8 cellular contexts compared by ENCODE assay signal in the genomic region with DNA sequence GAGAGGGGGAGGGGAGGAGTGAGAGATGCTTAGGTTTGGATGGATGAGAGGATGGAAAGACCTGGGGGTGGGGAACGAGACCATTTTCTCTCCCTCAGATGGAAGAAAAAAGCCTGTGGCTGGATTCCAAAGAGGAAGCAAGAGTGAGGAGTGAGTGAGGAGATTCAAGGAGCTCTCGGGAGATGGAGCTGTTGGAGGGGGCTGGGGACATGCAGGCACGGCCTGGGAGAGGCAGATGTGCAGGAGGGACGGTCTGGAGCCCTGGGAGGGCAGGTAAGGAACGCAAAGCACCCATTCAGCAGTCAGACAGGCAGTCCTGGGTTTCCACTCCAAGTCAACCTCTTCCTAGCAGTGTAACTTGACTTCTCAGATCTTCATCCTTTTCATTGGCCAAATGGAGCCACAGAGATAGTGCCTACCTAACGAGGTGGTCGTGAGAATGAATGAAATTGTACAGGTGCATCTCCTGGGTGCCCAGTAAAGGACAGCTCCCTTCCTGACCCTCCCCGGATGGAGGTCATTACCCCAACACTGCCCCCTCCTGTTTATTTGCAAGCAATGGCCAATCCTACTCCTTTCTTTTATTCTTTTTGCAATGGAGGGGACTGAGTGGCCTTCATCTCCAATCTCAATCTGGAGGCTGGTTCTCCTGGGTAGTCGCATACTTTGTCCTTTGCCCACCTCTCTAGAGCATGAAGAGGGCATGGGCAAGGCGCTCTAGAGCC. TPM values are rescaled to one million over a fixed set of nuclear protein-coding genes. Genes with fewer than 3 reads are reported as not detected.
DNase-seq lines count a peak whose midpoint lies in the region; ATAC-seq, FAIRE-seq and TF ChIP-seq lines count a peak whose summit lies in the region.

No MANE protein-coding gene starts in this region.

- no peaks in the 10 kb centered on the region; the same call in 1 of the 2 replicates for H3K27me3 ChIP-seq in iPS-20b (ENCODE audit: insufficient read depth, low read length)

- FAIRE-seq in A549 (lab: Jason Lieb, UNC) = no peak
- FAIRE-seq in RCC 7860 (lab: Jason Lieb, UNC) = no peak

- H3K9me3 ChIP-seq in A549 (no peaks in the 10 kb centered on the region), iPS-20b (ENCODE audit: insufficient read depth, low read depth, low read length) (no peaks in the 10 kb centered on the region)

- no peaks in the 10 kb centered on the region for H3K36me3 ChIP-seq in iPS-20b (ENCODE audit: insufficient read depth, low read depth, low read length)

- peak; percentile 27 to 35; a peak in 1 of 5 replicates for TF ChIP-seq RAD21 in A549 (conservative IDR thresholded peaks at IDR 0.05 in 1 of 2, IDR thresholded peaks at IDR 0.05 in 1 of 2)

- H3K9ac ChIP-seq in iPS-20b (ENCODE audit: low read depth, low read length) = peak overlapping the region; percentile 38; the same call in 1 of the 2 replicates

- H3K4me1 ChIP-seq in A549 (peaks cover 13% of the 10 kb centered on the region; the same call in 2 of the 3 replicates), iPS-20b (ENCODE audit: insufficient read depth, low read length) (peaks cover 31% of the 10 kb centered on the region; the same call in 1 of the 2 replicates)

- TF ChIP-seq EP300 in A549 (IDR thresholded peaks at IDR 0.05) = no peak

- TF ChIP-seq CTCF in A549 (IDR thresholded peaks at IDR 0.05) (peak; percentile 45), GM12872 (IDR thresholded peaks at IDR 0.05; ENCODE audit: insufficient read depth, low read depth, low read length) (peak; percentile 49)

- TF ChIP-seq POLR2A in A549 (IDR thresholded peaks at IDR 0.05; ENCODE audit: low read length) = no peak

- ATAC-seq in A549 = peak; percentile 67 to 84; a peak in 3 of 6 replicates
- ATAC-seq in GM21528 (IDR thresholded peaks at IDR 0.05; ENCODE audit: low FRiP score, unreplicated experiment) = no peak

- 18% methylated on average over 10 of the region's 10 CpGs for WGBS in A549 (ENCODE audit: missing lambda C conversion rate)

- H3K4me3 ChIP-seq in A549 (no peak overlapping the region), iPS-20b (ENCODE audit: low read length) (no peak overlapping the region)

- DNase-seq in A549 (ENCODE audit: low read depth in 1 of 2, low spot score in 1 of 2) (peak; percentile 38 to 69), RCC 7860 (ENCODE audit: low spot score) (peak; percentile 16), NCI-H446 (lab: John Stamatoyannopoulos, UW) (no peak)
- DNase-seq in effector CD8-positive, alpha-beta T cell (lab: John Stamatoyannopoulos, UW) = no peak
- no peak for DNase-seq in stimulated activated CD4-positive, alpha-beta T cell treated with anti-CD3 and anti-CD28 coated beads, Interleukin-2, amount 100 ng/mL, for 48 hours

- H3K27ac ChIP-seq in A549 (no peak overlapping the region), iPS-20b (ENCODE audit: low read length) (no peak overlapping the region)

- CTCF ChIA-PET in A549 (lab: Yijun Ruan, JAX) = interaction anchor here (0.7 to 6.2 kb wide), 18 partner anchors 9 to 759 kb away, joined by 3 to 40 read pairs (median 3); no protein-coding TSS in a partner anchor

- POLR2A ChIA-PET in A549 (lab: Yijun Ruan, JAX) = no interaction called here

- no peak overlapping the region for H3K4me2 ChIP-seq in A549

TF ChIP-seq in A549, 52 proteins besides CTCF, POLR2A, EP300 and RAD21:
- TF ChIP-seq EHMT2 (IDR thresholded peaks at IDR 0.05; ENCODE audit: low read depth) (no peak), SMC3 (IDR thresholded peaks at IDR 0.05) (peak; percentile 49), MAFK (IDR thresholded peaks at IDR 0.05; ENCODE audit: partially characterized antibody) (no peak), FOSB (CRISPR knock-in tag; IDR thresholded peaks at IDR 0.05) (no peak), ATOH8 (CRISPR knock-in tag; IDR thresholded peaks at IDR 0.05; ENCODE audit: low read depth) (no peak), JUNB (IDR thresholded peaks at IDR 0.05) (no peak)
- TF ChIP-seq, protein P1, sequence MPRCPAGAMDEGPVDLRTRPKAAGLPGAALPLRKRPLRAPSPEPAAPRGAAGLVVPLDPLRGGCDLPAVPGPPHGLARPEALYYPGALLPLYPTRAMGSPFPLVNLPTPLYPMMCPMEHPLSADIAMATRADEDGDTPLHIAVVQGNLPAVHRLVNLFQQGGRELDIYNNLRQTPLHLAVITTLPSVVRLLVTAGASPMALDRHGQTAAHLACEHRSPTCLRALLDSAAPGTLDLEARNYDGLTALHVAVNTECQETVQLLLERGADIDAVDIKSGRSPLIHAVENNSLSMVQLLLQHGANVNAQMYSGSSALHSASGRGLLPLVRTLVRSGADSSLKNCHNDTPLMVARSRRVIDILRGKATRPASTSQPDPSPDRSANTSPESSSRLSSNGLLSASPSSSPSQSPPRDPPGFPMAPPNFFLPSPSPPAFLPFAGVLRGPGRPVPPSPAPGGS (IDR thresholded peaks at IDR 0.05) = no peak

RNA-seq across cellular contexts. Expression of gene PCDH1, which starts 52.2 kb away (rescaled TPM):
- polyA plus RNA-seq in A549 (2011; rRNA removed) = 2.9 and 3.9 TPM in 2 replicates
- polyA plus RNA-seq in A549 (2012; cell fraction: cytosol; rRNA removed) = 0.52 TPM in 2 replicates
- polyA plus RNA-seq in A549 (2012; cell fraction: nucleus; rRNA removed) = 1.1 and 1.5 TPM in 2 replicates
- 0.41 to 0.57 TPM (median 0.41 TPM) in 3 replicates for polyA plus RNA-seq in A549 (2017; fragmentation: RNase III; extraction: RNeasy Plus Mini Kit Qiagen cat#74134 plus additional on column Dnase treatment)
- polyA minus RNA-seq in A549 (2011; rRNA and poly(A)+ RNA removed) = 10.5 and 13.7 TPM in 2 replicates

Comparison
In these comparisons a context has a peak if more than half of its experiments do, and no peak if none do; other contexts are left out.
1. DNase-seq: peak in A549 (2 of 2) and RCC 7860 (single experiment); none in effector CD8-positive, alpha-beta T cell (single experiment), NCI-H446 (0 of 2) and stimulated activated CD4-positive, alpha-beta T cell treated with anti-CD3 and anti-CD28 coated beads, Interleukin-2, amount 100 ng/mL, for 48 hours (0 of 2).